Comparison of ENCODE assay signal across 17 cellular contexts in genomic region chr9:134690301-134690751, GRCh38. TPM values are rescaled to one million over a fixed set of nuclear protein-coding genes. Genes with fewer than 3 reads are reported as not detected.
DNase-seq lines count a peak whose midpoint lies in the region; ATAC-seq, FAIRE-seq and TF ChIP-seq lines count a peak whose summit lies in the region.
"Had no signal": no experiment of that assay in that cellular context is flagged by ENCODE, and none has a peak within 500 bp of the region (broad histone marks: within the 10 kb centered on the region; RNA-seq: fewer than 3 reads in every experiment).

No MANE protein-coding gene starts in this region.

- TF ChIP-seq CTCF in astrocyte (IDR thresholded peaks at IDR 0.05; ENCODE audit: insufficient read depth, low read depth, low read length) = no peak
- no peak for TF ChIP-seq CTCF in cardiac muscle cell (IDR thresholded peaks at IDR 0.05; ENCODE audit: low read depth, low read length)
- no peak for TF ChIP-seq CTCF in osteoblast (IDR thresholded peaks at IDR 0.05; ENCODE audit: extremely low read depth, low read depth, low read length)
- TF ChIP-seq CTCF in uterus (IDR thresholded peaks at IDR 0.05) = no peak
- TF ChIP-seq CTCF in PC-9 (conservative IDR thresholded peaks at IDR 0.05) = no peak

- TF ChIP-seq POLR2A in uterus (IDR thresholded peaks at IDR 0.05) = no peak

- ATAC-seq in sciatic nerve = no peak
- ATAC-seq: CD8-positive, alpha-beta T cell had no signal

- no peaks in the 10 kb centered on the region for H3K9me2 ChIP-seq in PC-9 (ENCODE audit: insufficient read depth)

- H3K4me2 ChIP-seq in astrocyte (ENCODE audit: low read length) (no peak overlapping the region), osteoblast (ENCODE audit: insufficient read depth, low read length) (no peak overlapping the region), PC-9 (no peak overlapping the region)

- peak overlapping the region; percentile 83 for H3K27ac Mint-ChIP-seq in astrocyte (ENCODE audit: unreplicated experiment)
- H3K27ac Mint-ChIP-seq: CD8-positive, alpha-beta T cell had no signal

- peaks cover 37% of the 10 kb centered on the region for H3K36me3 ChIP-seq in astrocyte (ENCODE audit: insufficient read depth, low read length)
- H3K36me3 ChIP-seq in cardiac muscle cell = no peaks in the 10 kb centered on the region
- peaks cover 65% of the 10 kb centered on the region for H3K36me3 ChIP-seq in osteoblast (ENCODE audit: insufficient read depth, low read length)
- no peaks in the 10 kb centered on the region for H3K36me3 ChIP-seq in uterus
- H3K36me3 ChIP-seq in PC-9 (ENCODE audit: low read depth) = no peaks in the 10 kb centered on the region

- no TSS peak for BruUV-seq in PC-9 (replicated peaks; lab: Mats Ljungman, UMichigan)

- DNase-seq in astrocyte (ENCODE audit: low read depth) (no peak), cardiac muscle cell (ENCODE audit: low read depth in 1 of 2, low spot score in 1 of 2) (no peak), osteoblast (ENCODE audit: insufficient read length, low spot score, missing footprints) (peak; percentile 43), uterus (no peak), sciatic nerve (ENCODE audit: low spot score) (no peak), inferior parietal cortex (ENCODE audit: extremely low spot score) (no peak), PC-9 (no peak)
- DNase-seq: CD8-positive, alpha-beta T cell; DND-41; GDM1; GOT3; NCI-H1092; NCI-H446 had no signal

- no peaks in the 10 kb centered on the region for H3F3A ChIP-seq in PC-9 (ENCODE audit: insufficient read depth, low read depth)

- POLR2A ChIA-PET in PC-9 (lab: Charles Lee; ENCODE audit: unreplicated experiment) = no interaction called here

- H3K4me1 ChIP-seq in astrocyte (ENCODE audit: insufficient read depth, low read length) (peaks cover 23% of the 10 kb centered on the region), cardiac muscle cell (ENCODE audit: low read depth) (peaks cover 29% of the 10 kb centered on the region), osteoblast (ENCODE audit: insufficient read depth, low read length) (peaks cover 4% of the 10 kb centered on the region), uterus (peaks cover 0 to 12% of the 10 kb centered on the region in 2 donors), PC-9 (replicated peaks; ENCODE audit: insufficient read depth) (no peaks in the 10 kb centered on the region)

- H3K27ac ChIP-seq in astrocyte (ENCODE audit: low read depth, low read length) (peak overlapping the region; percentile 12), cardiac muscle cell (peak overlapping the region; percentile 77), osteoblast (ENCODE audit: low read depth, low read length) (peak overlapping the region; percentile 50), uterus (peak overlapping the region; percentile 27 to 50), PC-9 (no peak overlapping the region)

- no peaks in the 10 kb centered on the region for H3K27me3 Mint-ChIP-seq in astrocyte (ENCODE audit: low read depth, unreplicated experiment)

- no peak for FAIRE-seq in astrocyte (lab: Jason Lieb, UNC)
- FAIRE-seq: D721Med, GM12892, GM19239 had no signal

- H2AFZ ChIP-seq in astrocyte (ENCODE audit: low read depth, low read length) (no peak overlapping the region), osteoblast (ENCODE audit: low read length) (no peak overlapping the region), PC-9 (no peak overlapping the region)

- peak overlapping the region; percentile 63 for H3K9ac ChIP-seq in astrocyte (ENCODE audit: low read length)

- H3K4me1 Mint-ChIP-seq in astrocyte (ENCODE audit: low read depth, unreplicated experiment) = peaks cover 24% of the 10 kb centered on the region

- H3K79me2 ChIP-seq in astrocyte (ENCODE audit: insufficient read depth, low read length) (peaks cover 99% of the 10 kb centered on the region), osteoblast (ENCODE audit: insufficient read depth, low read length) (peaks cover 98% of the 10 kb centered on the region), PC-9 (ENCODE audit: low read depth) (no peaks in the 10 kb centered on the region)

- H3K9me3 ChIP-seq in astrocyte (ENCODE audit: insufficient read depth, low read depth, low read length) = peaks cover 2% of the 10 kb centered on the region
- H3K9me3 ChIP-seq in cardiac muscle cell (ENCODE audit: low read depth) = no peaks in the 10 kb centered on the region
- H3K9me3 ChIP-seq in osteoblast (ENCODE audit: low read depth, low read length) = no peaks in the 10 kb centered on the region
- H3K9me3 ChIP-seq in uterus = no peaks in the 10 kb centered on the region
- H3K9me3 ChIP-seq in PC-9 (ENCODE audit: insufficient read depth, low read depth) = no peaks in the 10 kb centered on the region

- peaks cover 3% of the 10 kb centered on the region for H3K9me3 Mint-ChIP-seq in astrocyte (ENCODE audit: unreplicated experiment)
- H3K9me3 Mint-ChIP-seq: CD8-positive, alpha-beta T cell had no signal

- CTCF ChIA-PET in PC-9 (lab: Charles Lee) = no interaction called here

- peaks cover 36% of the 10 kb centered on the region for H3K36me3 Mint-ChIP-seq in astrocyte (ENCODE audit: low read depth, unreplicated experiment)
- H3K36me3 Mint-ChIP-seq: CD8-positive, alpha-beta T cell had no signal

- no peak overlapping the region for H3K4me3 ChIP-seq in astrocyte (ENCODE audit: insufficient read depth, low read depth, low read length)
- no peak overlapping the region for H3K4me3 ChIP-seq in cardiac muscle cell
- no peak overlapping the region for H3K4me3 ChIP-seq in osteoblast (ENCODE audit: insufficient read depth, low read length)
- H3K4me3 ChIP-seq in uterus = no peak overlapping the region
- H3K4me3 ChIP-seq in PC-9 = no peak overlapping the region

- H3K4me3 Mint-ChIP-seq in astrocyte (ENCODE audit: unreplicated experiment) = no peak overlapping the region
- H3K4me3 Mint-ChIP-seq: CD8-positive, alpha-beta T cell had no signal

- intact Hi-C loops in uterus (cut with DNase I; ENCODE audit: low total_unique reads) (no loop called here), sciatic nerve (cut with DNase I) (no loop called here), PC-9 (cut with micrococcal nuclease; ENCODE audit: unreplicated experiment) (no loop called here)

- peaks cover 100% of the 10 kb centered on the region for H4K20me1 ChIP-seq in astrocyte (ENCODE audit: insufficient read depth, low read length)
- peaks cover 94% of the 10 kb centered on the region for H4K20me1 ChIP-seq in osteoblast (ENCODE audit: insufficient read depth, low read length)
- H4K20me1 ChIP-seq in PC-9 (ENCODE audit: insufficient read depth) = no peaks in the 10 kb centered on the region

- H3K27me3 ChIP-seq in astrocyte (ENCODE audit: insufficient read depth, low read length) (no peaks in the 10 kb centered on the region), cardiac muscle cell (no peaks in the 10 kb centered on the region), osteoblast (ENCODE audit: insufficient read depth, low read length) (no peaks in the 10 kb centered on the region), uterus (no peaks in the 10 kb centered on the region), PC-9 (ENCODE audit: insufficient read depth, low read depth) (peaks cover 64% of the 10 kb centered on the region)

RNA-seq across cellular contexts. Expression of gene COL5A1, which starts 48.7 kb away (rescaled TPM):
- total RNA-seq in astrocyte = 1,055 and 1,568 TPM in 2 replicates
- 75.5 and 129 TPM in 2 replicates for total RNA-seq in cardiac muscle cell
- polyA plus RNA-seq in cardiac muscle cell = 34.5 and 50.7 TPM in 2 replicates
- total RNA-seq in osteoblast = 571 and 801 TPM in 2 replicates
- total RNA-seq in uterus = 100 to 1,000 TPM in 2 of 4 donors, 10 to 100 TPM in 2; 21.2 to 604 (median 129) TPM
- 79.4 TPM for total RNA-seq in sciatic nerve
- total RNA-seq in PC-9 (2021) = 15.2 and 32.8 TPM in 2 replicates
- total RNA-seq: MCF 10A had no signal
